Comparison of ENCODE assay signal across 9 cellular contexts in genomic region chr4:155241225-155241624, GRCh38. TPM values are rescaled to one million over a fixed set of nuclear protein-coding genes. Genes with fewer than 3 reads are reported as not detected.
"Had no signal": no experiment of that assay in that cellular context is flagged by ENCODE, and none has a peak within 500 bp of the region (broad histone marks: within the 10 kb centered on the region; RNA-seq: fewer than 3 reads in every experiment).

No MANE protein-coding gene starts in this region.

- DNase-seq: GM23248, GOT3, H9, HCEC 1CT, KG1 had no signal

- H3K27ac ChIP-seq: GM23248, HL-60 had no signal

- FAIRE-seq: H54 had no signal

- H3K4me3 ChIP-seq: GM23248 had no signal

- H2AFZ ChIP-seq: GM23248 had no signal

- H3K9ac ChIP-seq: GM23248 had no signal

RNA-seq across cellular contexts. Expression of gene NPY2R, which starts 32.8 kb away (rescaled TPM):
- total RNA-seq: GM23248, HT1080 had no signal
- polyA plus RNA-seq: GM23248, IgD-negative memory B cell had no signal
